Comparison of ENCODE assay signal across 9 cellular contexts in the genomic region with DNA sequence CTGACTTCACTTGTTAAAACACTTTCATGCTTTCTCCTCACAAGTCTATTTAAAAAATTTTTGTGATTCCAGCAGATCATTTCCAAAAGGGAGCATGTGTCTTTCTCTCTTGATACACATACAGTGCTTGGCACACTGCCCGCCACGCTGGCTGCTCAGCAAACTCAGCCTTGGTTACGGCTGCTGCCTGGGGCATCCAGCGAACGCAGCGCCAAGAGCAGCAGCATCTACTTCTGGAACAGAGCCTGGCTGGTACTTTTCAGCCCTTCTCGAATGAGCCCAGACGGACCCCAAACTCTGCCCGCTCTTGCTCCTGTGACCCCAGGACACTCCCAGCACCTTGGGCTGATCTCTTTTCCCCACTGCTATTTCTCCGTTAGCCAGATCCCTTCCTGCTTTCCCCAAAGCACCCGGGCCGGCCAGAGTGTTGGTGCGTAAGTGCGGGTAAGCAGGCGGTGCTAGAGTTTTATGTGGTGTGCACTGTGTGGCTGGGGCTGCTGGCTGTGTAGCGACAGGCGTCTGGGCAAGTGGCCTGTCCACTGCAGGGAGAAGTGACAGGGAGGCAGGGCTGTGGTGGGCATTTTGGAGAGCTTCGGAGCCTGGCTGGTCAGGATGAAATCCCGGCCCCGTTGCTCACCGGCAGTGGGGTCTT.
DNase-seq lines count a peak whose midpoint lies in the region; ATAC-seq and TF ChIP-seq lines count a peak whose summit lies in the region.
"Had no signal": no experiment of that assay in that cellular context is flagged by ENCODE, and none has a peak within 500 bp of the region (broad histone marks: within the 10 kb centered on the region; RNA-seq: fewer than 3 reads in every experiment).

No MANE protein-coding gene starts in this region.

- peaks cover 53% of the 10 kb centered on the region for H3K36me3 ChIP-seq in MG63
- peaks cover 8% of the 10 kb centered on the region for H3K36me3 ChIP-seq in right atrium auricular region
- peaks cover 6 to 24% of the 10 kb centered on the region in 2 donors for H3K36me3 ChIP-seq in stomach smooth muscle (ENCODE audit: control insufficient read depth in 2 of 2, insufficient read depth in 2 of 2, low read length in 2 of 2)
- H3K36me3 ChIP-seq in spleen = peaks cover 0 to 13% (median 0%) of the 10 kb centered on the region in 6 donors

- no peaks in the 10 kb centered on the region for H3K9me3 ChIP-seq in MG63
- H3K9me3 ChIP-seq in right atrium auricular region = no peaks in the 10 kb centered on the region
- no peaks in the 10 kb centered on the region for H3K9me3 ChIP-seq in stomach smooth muscle (ENCODE audit: control insufficient read depth in 2 of 2, low read length in 2 of 2)
- H3K9me3 ChIP-seq in spleen = no peaks in the 10 kb centered on the region

- H3K4me3 ChIP-seq in MG63 = no peak overlapping the region
- no peak overlapping the region for H3K4me3 ChIP-seq in right atrium auricular region
- H3K4me3 ChIP-seq in stomach smooth muscle (ENCODE audit: low read length in 2 of 2) = no peak overlapping the region
- H3K4me3 ChIP-seq in spleen = no peak overlapping the region

- 76 to 88% (median 86%) methylated on average over 12 to 21 of the region's 21 CpGs for WGBS in spleen, 5 donors

- ATAC-seq in SK-N-SH treated with all-trans-retinoic acid at 6 μM for 48 hours (peak; percentile 29; the same call in 2 of the 3 replicates), GM19324 (IDR thresholded peaks at IDR 0.05; ENCODE audit: low FRiP score, unreplicated experiment) (no peak)

- peak; percentile 46 for DNase-seq in MG63
- peak; percentile 80 for DNase-seq in right atrium auricular region (ENCODE audit: low spot score)
- DNase-seq in GM10248 (ENCODE audit: extremely low spot score) = no peak
- DNase-seq in GM13977 (ENCODE audit: low spot score) = no peak
- no peak for DNase-seq in spleen
- DNase-seq: activated B cell treated with CpG ODN at 0.5 μM for 24 hours had no signal

- intact Hi-C loops in spleen (cut with DNase I; ENCODE audit: low total_unique reads) = no loop called here

- TF ChIP-seq POLR2A in spleen (IDR thresholded peaks at IDR 0.05) = no peak

- POLR2A ChIA-PET in GM10248 (lab: Yijun Ruan, JAX) = no interaction called here

- H3K27me3 ChIP-seq in MG63 = no peaks in the 10 kb centered on the region
- no peaks in the 10 kb centered on the region for H3K27me3 ChIP-seq in right atrium auricular region
- no peaks in the 10 kb centered on the region for H3K27me3 ChIP-seq in stomach smooth muscle (ENCODE audit: control insufficient read depth in 1 of 2, insufficient read depth in 2 of 2, low read length in 2 of 2)
- H3K27me3 ChIP-seq in spleen (replicated peaks in 1 of 7) = no peaks in the 10 kb centered on the region

- H3K9ac ChIP-seq in stomach smooth muscle (ENCODE audit: low read length in 2 of 2) = peak overlapping the region in 1 of 2 donors; percentile 21

- CTCF ChIA-PET in GM10248 (lab: Yijun Ruan, JAX) = no interaction called here

- TF ChIP-seq CTCF in right atrium auricular region (IDR thresholded peaks at IDR 0.05) (no peak), GM10248 (IDR thresholded peaks at IDR 0.05; ENCODE audit: control extremely low read depth, extremely low read depth, low read depth, missing control alignments) (no peak), GM13977 (IDR thresholded peaks at IDR 0.05; ENCODE audit: extremely low read depth, insufficient read depth, missing control alignments) (no peak), spleen (IDR thresholded peaks at IDR 0.05 in 8 of 11, conservative IDR thresholded peaks at IDR 0.05 in 3 of 11) (no peak)

- in situ Hi-C loops in GM13977 (cut with MboI; ENCODE audit: low pct_unique_long_range_greater_than_20kb, low sequenced_read_pairs, unreplicated experiment) = no loop called here

- H3K4me1 ChIP-seq in right atrium auricular region = peaks cover 0 to 8% of the 10 kb centered on the region in 2 donors
- H3K4me1 ChIP-seq in stomach smooth muscle (ENCODE audit: control insufficient read depth, insufficient read depth, low read length) = peaks cover 20% of the 10 kb centered on the region
- peaks cover 0 to 19% (median 0%) of the 10 kb centered on the region in 6 donors for H3K4me1 ChIP-seq in spleen

- no peak overlapping the region for H3K27ac ChIP-seq in right atrium auricular region
- H3K27ac ChIP-seq in stomach smooth muscle (ENCODE audit: low read length) = peak overlapping the region; percentile 37
- peak overlapping the region in 3 of 8 donors; percentile 47 to 64 (median 54) for H3K27ac ChIP-seq in spleen

TF ChIP-seq in SK-N-SH treated with all-trans-retinoic acid at 6 μM for 48 hours, 23 proteins besides CTCF, POLR2A, EP300 and RAD21:
- no peak for TF ChIP-seq ZC3H10 (CRISPR knock-in tag; IDR thresholded peaks at IDR 0.05)
- no peak for TF ChIP-seq GLIS3 (CRISPR knock-in tag; IDR thresholded peaks at IDR 0.05)
- no peak for TF ChIP-seq ZNF8 (CRISPR knock-in tag; IDR thresholded peaks at IDR 0.05)
- TF ChIP-seq SNAI2 (CRISPR knock-in tag; IDR thresholded peaks at IDR 0.05) = no peak
- no peak for TF ChIP-seq RARB (CRISPR knock-in tag; IDR thresholded peaks at IDR 0.05)
- no peak for TF ChIP-seq ZNF565 (CRISPR knock-in tag; conservative IDR thresholded peaks at IDR 0.05; ENCODE audit: low read depth)
- TF ChIP-seq, protein P1, sequence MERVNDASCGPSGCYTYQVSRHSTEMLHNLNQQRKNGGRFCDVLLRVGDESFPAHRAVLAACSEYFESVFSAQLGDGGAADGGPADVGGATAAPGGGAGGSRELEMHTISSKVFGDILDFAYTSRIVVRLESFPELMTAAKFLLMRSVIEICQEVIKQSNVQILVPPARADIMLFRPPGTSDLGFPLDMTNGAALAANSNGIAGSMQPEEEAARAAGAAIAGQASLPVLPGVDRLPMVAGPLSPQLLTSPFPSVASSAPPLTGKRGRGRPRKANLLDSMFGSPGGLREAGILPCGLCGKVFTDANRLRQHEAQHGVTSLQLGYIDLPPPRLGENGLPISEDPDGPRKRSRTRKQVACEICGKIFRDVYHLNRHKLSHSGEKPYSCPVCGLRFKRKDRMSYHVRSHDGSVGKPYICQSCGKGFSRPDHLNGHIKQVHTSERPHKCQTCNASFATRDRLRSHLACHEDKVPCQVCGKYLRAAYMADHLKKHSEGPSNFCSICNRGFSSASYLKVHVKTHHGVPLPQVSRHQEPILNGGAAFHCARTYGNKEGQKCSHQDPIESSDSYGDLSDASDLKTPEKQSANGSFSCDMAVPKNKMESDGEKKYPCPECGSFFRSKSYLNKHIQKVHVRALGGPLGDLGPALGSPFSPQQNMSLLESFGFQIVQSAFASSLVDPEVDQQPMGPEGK (CRISPR knock-in tag; IDR thresholded peaks at IDR 0.05; ENCODE audit: borderline replicate concordance) = no peak
- no peak for TF ChIP-seq ESRRG (CRISPR knock-in tag; IDR thresholded peaks at IDR 0.05)
- TF ChIP-seq CSDC2 (CRISPR knock-in tag; IDR thresholded peaks at IDR 0.05) = no peak
- TF ChIP-seq ZNF70 (CRISPR knock-in tag; IDR thresholded peaks at IDR 0.05) = no peak
- TF ChIP-seq, protein P2, sequence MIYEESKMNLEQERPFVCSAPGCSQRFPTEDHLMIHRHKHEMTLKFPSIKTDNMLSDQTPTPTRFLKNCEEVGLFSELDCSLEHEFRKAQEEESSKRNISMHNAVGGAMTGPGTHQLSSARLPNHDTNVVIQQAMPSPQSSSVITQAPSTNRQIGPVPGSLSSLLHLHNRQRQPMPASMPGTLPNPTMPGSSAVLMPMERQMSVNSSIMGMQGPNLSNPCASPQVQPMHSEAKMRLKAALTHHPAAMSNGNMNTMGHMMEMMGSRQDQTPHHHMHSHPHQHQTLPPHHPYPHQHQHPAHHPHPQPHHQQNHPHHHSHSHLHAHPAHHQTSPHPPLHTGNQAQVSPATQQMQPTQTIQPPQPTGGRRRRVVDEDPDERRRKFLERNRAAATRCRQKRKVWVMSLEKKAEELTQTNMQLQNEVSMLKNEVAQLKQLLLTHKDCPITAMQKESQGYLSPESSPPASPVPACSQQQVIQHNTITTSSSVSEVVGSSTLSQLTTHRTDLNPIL (CRISPR knock-in tag; IDR thresholded peaks at IDR 0.05; ENCODE audit: low read depth) = no peak
- no peak for TF ChIP-seq OSR1 (CRISPR knock-in tag; IDR thresholded peaks at IDR 0.05)
- TF ChIP-seq, protein P3, sequence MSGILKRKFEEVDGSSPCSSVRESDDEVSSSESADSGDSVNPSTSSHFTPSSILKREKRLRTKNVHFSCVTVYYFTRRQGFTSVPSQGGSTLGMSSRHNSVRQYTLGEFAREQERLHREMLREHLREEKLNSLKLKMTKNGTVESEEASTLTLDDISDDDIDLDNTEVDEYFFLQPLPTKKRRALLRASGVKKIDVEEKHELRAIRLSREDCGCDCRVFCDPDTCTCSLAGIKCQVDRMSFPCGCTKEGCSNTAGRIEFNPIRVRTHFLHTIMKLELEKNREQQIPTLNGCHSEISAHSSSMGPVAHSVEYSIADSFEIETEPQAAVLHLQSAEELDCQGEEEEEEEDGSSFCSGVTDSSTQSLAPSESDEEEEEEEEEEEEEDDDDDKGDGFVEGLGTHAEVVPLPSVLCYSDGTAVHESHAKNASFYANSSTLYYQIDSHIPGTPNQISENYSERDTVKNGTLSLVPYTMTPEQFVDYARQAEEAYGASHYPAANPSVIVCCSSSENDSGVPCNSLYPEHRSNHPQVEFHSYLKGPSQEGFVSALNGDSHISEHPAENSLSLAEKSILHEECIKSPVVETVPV (CRISPR knock-in tag; IDR thresholded peaks at IDR 0.05) = no peak

Comparison
In these comparisons a context has a peak if more than half of its experiments do, and no peak if none do; other contexts are left out.
1. DNase-seq: peak in MG63 (single experiment) and right atrium auricular region (single experiment); none in GM10248 (single experiment), GM13977 (single experiment) and spleen (single experiment).